In the genomic region with DNA sequence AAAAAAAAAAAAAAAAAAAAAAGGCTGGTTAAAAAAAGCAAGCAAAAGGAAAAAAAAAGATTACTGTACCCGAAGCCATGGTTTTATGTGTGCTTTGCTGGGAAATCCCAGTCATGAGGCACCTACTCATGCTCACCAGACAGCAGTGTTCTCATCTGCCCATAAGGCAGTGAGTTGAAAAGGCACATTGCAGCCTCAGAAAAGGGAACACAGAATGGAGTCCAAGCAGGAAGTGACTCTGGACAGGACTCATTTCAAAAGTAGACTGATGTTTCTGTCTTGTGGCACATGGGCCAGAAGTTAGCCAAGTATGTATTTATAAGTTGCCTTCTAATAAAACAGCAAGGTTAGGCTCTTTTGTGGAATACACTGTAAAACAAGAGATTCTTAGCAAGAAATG, we compare ENCODE assay signal across 8 cellular contexts. TPM values are rescaled to one million over a fixed set of nuclear protein-coding genes. Genes with fewer than 3 reads are reported as not detected.
DNase-seq lines count a peak whose midpoint lies in the region; ATAC-seq lines count a peak whose summit lies in the region.

No MANE protein-coding gene starts in this region.

- ATAC-seq in GM19328 (IDR thresholded peaks at IDR 0.05; ENCODE audit: unreplicated experiment) (peak; percentile 64), HG03196 (IDR thresholded peaks at IDR 0.05; ENCODE audit: unreplicated experiment) (peak; percentile 69), naive B cell (ENCODE audit: low read depth in 2 of 2) (peak; percentile 83 to 86)
- ATAC-seq in activated T-cell treated with anti-CD3 and anti-CD28 coated beads, Interleukin-2, amount 50 U/mL, for 72 hours (replicated peaks in 1 of 2) = peak; percentile 83 to 89

- DNase-seq in ELR (ENCODE audit: low read depth) (peak; percentile 24), naive B cell (peak; percentile 39), T1000 (lab: John Stamatoyannopoulos, UW) (no peak), HPDE6-E6E7 (ENCODE audit: extremely low spot score) (no peak)
- peak; percentile 73 to 76 for DNase-seq in activated T-cell treated with anti-CD3 and anti-CD28 coated beads, Interleukin-2, amount 50 U/mL, for 72 hours
- DNase-seq in central memory CD4-positive, alpha-beta T cell = no peak

- H3K9me3 Mint-ChIP-seq in activated T-cell treated with anti-CD3 and anti-CD28 coated beads, Interleukin-2, amount 50 U/mL, for 72 hours = no peaks in the 10 kb centered on the region
- no peaks in the 10 kb centered on the region for H3K9me3 Mint-ChIP-seq in naive B cell

- H3K27ac Mint-ChIP-seq in activated T-cell treated with anti-CD3 and anti-CD28 coated beads, Interleukin-2, amount 50 U/mL, for 72 hours = peak overlapping the region; percentile 98
- H3K27ac Mint-ChIP-seq in naive B cell = peak overlapping the region in 5 of 6 donors; percentile 70 to 91 (median 89)

- peak overlapping the region; percentile 63 to 81 for H3K4me3 Mint-ChIP-seq in activated T-cell treated with anti-CD3 and anti-CD28 coated beads, Interleukin-2, amount 50 U/mL, for 72 hours
- peak overlapping the region in 4 of 8 donors; percentile 15 to 70 (median 36) for H3K4me3 Mint-ChIP-seq in naive B cell

- peaks cover 15 to 38% of the 10 kb centered on the region in 2 donors for H3K36me3 Mint-ChIP-seq in activated T-cell treated with anti-CD3 and anti-CD28 coated beads, Interleukin-2, amount 50 U/mL, for 72 hours (ENCODE audit: insufficient read depth in 2 of 2)
- H3K36me3 Mint-ChIP-seq in naive B cell = peaks cover 0 to 1% of the 10 kb centered on the region in 2 donors

- peaks cover 62% of the 10 kb centered on the region for H3K4me1 Mint-ChIP-seq in activated T-cell treated with anti-CD3 and anti-CD28 coated beads, Interleukin-2, amount 50 U/mL, for 72 hours (ENCODE audit: low read depth)
- peaks cover 28 to 47% (median 46%) of the 10 kb centered on the region in 3 donors for H3K4me1 Mint-ChIP-seq in naive B cell

- H3K27me3 Mint-ChIP-seq in activated T-cell treated with anti-CD3 and anti-CD28 coated beads, Interleukin-2, amount 50 U/mL, for 72 hours (ENCODE audit: low read depth) = no peaks in the 10 kb centered on the region
- no peaks in the 10 kb centered on the region for H3K27me3 Mint-ChIP-seq in naive B cell

RNA-seq across cellular contexts. Expression of gene PDSS1, which starts 40.2 kb away (rescaled TPM):
- total RNA-seq in activated T-cell treated with anti-CD3 and anti-CD28 coated beads, Interleukin-2, amount 50 U/mL, for 72 hours = 10 to 100 TPM in 1 of 2 donors, 1 to 10 TPM in 1; 8.8 to 12.2 TPM
- 1 to 10 TPM in 5 of 6 donors, not detected in 1; 2.5 to 6.0 (median 2.6) TPM for polyA plus RNA-seq in naive B cell (ENCODE audit: low read depth in 6 of 6)

Comparison
In these comparisons a context has a peak if more than half of its experiments do, and no peak if none do; other contexts are left out.
1. DNase-seq: peak in ELR (single experiment), activated T-cell treated with anti-CD3 and anti-CD28 coated beads, Interleukin-2, amount 50 U/mL, for 72 hours (2 of 2) and naive B cell (single experiment); none in central memory CD4-positive, alpha-beta T cell (single experiment), T1000 (single experiment) and HPDE6-E6E7 (single experiment).
2. Peak in every context shown above with its lines, with median percentiles within 50 percentile points of each other: ATAC-seq.